In the genomic region with DNA sequence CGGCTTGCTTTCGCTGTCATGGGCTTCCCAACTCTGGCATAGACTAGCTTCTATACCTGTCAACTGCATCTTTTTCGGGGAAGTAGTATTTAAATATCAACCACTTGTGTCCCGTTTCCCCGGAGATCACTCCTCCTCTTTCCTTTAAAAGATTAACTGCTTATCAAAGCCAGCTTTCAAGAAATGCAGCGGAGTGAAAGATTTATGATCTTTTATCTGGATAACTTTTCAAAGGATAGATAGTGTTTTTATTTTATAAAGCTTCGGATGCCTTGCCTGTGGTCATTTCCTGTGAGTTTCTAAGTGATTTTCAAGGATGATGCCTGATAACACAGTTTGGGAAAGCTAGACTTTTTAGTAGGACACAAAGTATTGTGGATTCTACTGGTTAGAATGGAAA, we compare ENCODE assay signal across 21 cellular contexts. TPM values are rescaled to one million over a fixed set of nuclear protein-coding genes. Genes with fewer than 3 reads are reported as not detected.
DNase-seq lines count a peak whose midpoint lies in the region; ATAC-seq and TF ChIP-seq lines count a peak whose summit lies in the region.
"Had no signal": no experiment of that assay in that cellular context is flagged by ENCODE, and none has a peak within 500 bp of the region (broad histone marks: within the 10 kb centered on the region; RNA-seq: fewer than 3 reads in every experiment).

No MANE protein-coding gene starts in this region.

- H3K27me3 ChIP-seq in ascending aorta = no peaks in the 10 kb centered on the region
- H3K27me3 ChIP-seq in neural progenitor cell = no peaks in the 10 kb centered on the region
- H3K27me3 ChIP-seq in tibial artery = no peaks in the 10 kb centered on the region

- H3K27me3 Mint-ChIP-seq in neural progenitor cell (ENCODE audit: insufficient read depth, low read depth) = no peaks in the 10 kb centered on the region

- TF ChIP-seq CTCF in ascending aorta (IDR thresholded peaks at IDR 0.05) (no peak), neural progenitor cell (IDR thresholded peaks at IDR 0.05) (no peak), tibial artery (IDR thresholded peaks at IDR 0.05) (no peak)

- H3F3A ChIP-seq in neural progenitor cell (ENCODE audit: low read depth) = peaks cover 31% of the 10 kb centered on the region

- H3K36me3 Mint-ChIP-seq in neural progenitor cell = no peaks in the 10 kb centered on the region
- H3K36me3 Mint-ChIP-seq: activated naive CD8-positive, alpha-beta T cell treated with anti-CD3 and anti-CD28 coated beads for 36 hours had no signal

- H3K9me3 ChIP-seq in ascending aorta (no peaks in the 10 kb centered on the region), neural progenitor cell (ENCODE audit: low read depth) (no peaks in the 10 kb centered on the region), tibial artery (no peaks in the 10 kb centered on the region)
- H3K9me3 ChIP-seq: pancreas, upper lobe of left lung had no signal

- no peak overlapping the region for H3K9ac ChIP-seq in neural progenitor cell

- H2AFZ ChIP-seq in neural progenitor cell (replicated peaks) = no peak overlapping the region

- H3K4me1 Mint-ChIP-seq in neural progenitor cell = peaks cover 34% of the 10 kb centered on the region

- no peaks in the 10 kb centered on the region for H3K9me3 Mint-ChIP-seq in neural progenitor cell
- H3K9me3 Mint-ChIP-seq: activated CD4-positive, alpha-beta T cell treated with anti-CD3 and anti-CD28 coated beads, Interleukin-2, amount 10 ng/mL, durations not matched to agents 7 days and 5 days; activated naive CD8-positive, alpha-beta T cell treated with anti-CD3 and anti-CD28 coated beads for 36 hours; activated T-cell treated with anti-CD3 and anti-CD28 coated beads, Interleukin-2, amount 50 U/mL, for 24 hours; effector memory CD8-positive, alpha-beta T cell; H9 had no signal

- no peak for ATAC-seq in HG02938 (IDR thresholded peaks at IDR 0.05; ENCODE audit: unreplicated experiment)
- no peak for ATAC-seq in GM18498 (IDR thresholded peaks at IDR 0.05; ENCODE audit: unreplicated experiment)
- ATAC-seq: effector memory CD8-positive, alpha-beta T cell had no signal

- H3K79me2 ChIP-seq in neural progenitor cell (ENCODE audit: low read depth) = peaks cover 17% of the 10 kb centered on the region

- H3K4me2 ChIP-seq in neural progenitor cell = no peak overlapping the region

- peaks cover 3 to 37% of the 10 kb centered on the region in 2 donors for H3K4me1 ChIP-seq in ascending aorta
- H3K4me1 ChIP-seq in neural progenitor cell = peaks cover 33% of the 10 kb centered on the region
- H3K4me1 ChIP-seq in tibial artery = peaks cover 0 to 80% (median 50%) of the 10 kb centered on the region in 4 donors

- H3K4me3 ChIP-seq in ascending aorta (no peak overlapping the region), neural progenitor cell (no peak overlapping the region), tibial artery (no peak overlapping the region)
- H3K4me3 ChIP-seq: pancreas, upper lobe of left lung had no signal

- intact Hi-C loops in ascending aorta (cut with DNase I) = loop anchor here (1.0 to 10.0 kb wide), 7 partner anchors 354 to 813 kb away; no protein-coding TSS in a partner anchor
- intact Hi-C loops in tibial artery (cut with DNase I; ENCODE audit: low total_unique reads) = loop anchor here (5.0 to 10.0 kb wide), 4 partner anchors 287 to 1014 kb away; no protein-coding TSS in a partner anchor

- H4K20me1 ChIP-seq in neural progenitor cell (ENCODE audit: low read depth) = no peaks in the 10 kb centered on the region

- H3K36me3 ChIP-seq in ascending aorta (no peaks in the 10 kb centered on the region), neural progenitor cell (no peaks in the 10 kb centered on the region), tibial artery (no peaks in the 10 kb centered on the region)
- H3K36me3 ChIP-seq: pancreas, upper lobe of left lung had no signal

- H3K27ac ChIP-seq in ascending aorta = peak overlapping the region; percentile 48 to 93
- no peak overlapping the region for H3K27ac ChIP-seq in neural progenitor cell
- H3K27ac ChIP-seq in tibial artery = peak overlapping the region; percentile 55 to 86
- H3K27ac ChIP-seq: C4-2B, pancreas, upper lobe of left lung had no signal

- DNase-seq in NCI-H82 (lab: John Stamatoyannopoulos, UW) (peak; percentile 17), NCI-H82 treated with DMSO at 0.1 percent for 48 hours (lab: John Stamatoyannopoulos, UW; ENCODE audit: unreplicated experiment) (no peak), ascending aorta (ENCODE audit: low spot score in 2 of 2) (no peak), neural progenitor cell (ENCODE audit: low spot score) (no peak), tibial artery (no peak)
- no peak for DNase-seq in stimulated activated CD4-positive, alpha-beta T cell treated with anti-CD3 and anti-CD28 coated beads, Interleukin-4, amount 100 ng/mL, for 4 hours
- DNase-seq: activated effector memory CD4-positive, alpha-beta T cell treated with anti-CD3 and anti-CD28 coated beads, Interleukin-2, amount 50 U/mL, for 16 hours; activated naive CD8-positive, alpha-beta T cell treated with anti-CD3 and anti-CD28 coated beads for 36 hours; activated T-cell treated with anti-CD3 and anti-CD28 coated beads, Interleukin-2, amount 50 U/mL, for 24 hours; cortex of kidney; effector memory CD8-positive, alpha-beta T cell; GDM1; H9; pancreas; stimulated activated CD4-positive, alpha-beta T cell treated with anti-CD3 and anti-CD28 coated beads, Interleukin-12 subunit alpha, Interleukin-12 subunit beta, amount 100 ng/mL, for 4 hours; stimulated activated CD4-positive, alpha-beta T cell treated with anti-CD3 and anti-CD28 coated beads, Interleukin-2, amount 100 ng/mL, for 48 hours; upper lobe of left lung had no signal

- no peak overlapping the region for H3K4me3 Mint-ChIP-seq in neural progenitor cell
- H3K4me3 Mint-ChIP-seq: activated CD4-positive, alpha-beta T cell treated with anti-CD3 and anti-CD28 coated beads, Interleukin-2, amount 10 ng/mL, durations not matched to agents 7 days and 5 days; activated naive CD8-positive, alpha-beta T cell treated with anti-CD3 and anti-CD28 coated beads for 36 hours; activated T-cell treated with anti-CD3 and anti-CD28 coated beads, Interleukin-2, amount 50 U/mL, for 24 hours; effector memory CD8-positive, alpha-beta T cell; H9 had no signal

- peak overlapping the region; percentile 11 for H3K27ac Mint-ChIP-seq in neural progenitor cell
- H3K27ac Mint-ChIP-seq: activated CD4-positive, alpha-beta T cell treated with anti-CD3 and anti-CD28 coated beads, Interleukin-2, amount 10 ng/mL, durations not matched to agents 7 days and 5 days; activated naive CD8-positive, alpha-beta T cell treated with anti-CD3 and anti-CD28 coated beads for 36 hours; activated T-cell treated with anti-CD3 and anti-CD28 coated beads, Interleukin-2, amount 50 U/mL, for 24 hours; effector memory CD8-positive, alpha-beta T cell; H9 had no signal

RNA-seq across cellular contexts. Expression of a gene that starts 2.9 kb away (rescaled TPM):
- total RNA-seq in ascending aorta (1,280 TPM), neural progenitor cell (ENCODE audit: low replicate concordance) (150 and 249 TPM in 2 replicates)
- total RNA-seq: activated CD4-positive, alpha-beta T cell treated with anti-CD3 and anti-CD28 coated beads, Interleukin-2, amount 10 ng/mL, durations not matched to agents 7 days and 5 days; activated naive CD8-positive, alpha-beta T cell treated with anti-CD3 and anti-CD28 coated beads for 36 hours had no signal
